In genomic region chr14:104680056-104680805, GRCh38 we compare ENCODE assay signal across 9 cellular contexts. TPM values are rescaled to one million over a fixed set of nuclear protein-coding genes. Genes with fewer than 3 reads are reported as not detected.
DNase-seq lines count a peak whose midpoint lies in the region; ATAC-seq, FAIRE-seq and TF ChIP-seq lines count a peak whose summit lies in the region.
"Had no signal": no experiment of that assay in that cellular context is flagged by ENCODE, and none has a peak within 500 bp of the region (broad histone marks: within the 10 kb centered on the region; RNA-seq: fewer than 3 reads in every experiment).

No MANE protein-coding gene starts in this region.

- POLR2A ChIA-PET in endothelial cell of umbilical vein (lab: Charles Lee): interaction anchor here (1.1 kb wide), 1 partner anchor 72 kb away, joined by 4 read pairs; the partner anchor contains the start of gene SIVA1
- POLR2A ChIA-PET in naive thymus-derived CD4-positive, alpha-beta T cell (lab: Charles Lee): interaction anchor here (3.7 kb wide), 1 partner anchor 11 kb away, joined by 21 read pairs; no protein-coding TSS in a partner anchor

- intact Hi-C loops in endothelial cell of umbilical vein (cut with micrococcal nuclease): no loop called here
- intact Hi-C loops in naive thymus-derived CD4-positive, alpha-beta T cell (cut with micrococcal nuclease): no loop called here

- no peak for FAIRE-seq in endothelial cell of umbilical vein (lab: Jason Lieb, UNC)

- TF ChIP-seq CTCF in endothelial cell of umbilical vein (IDR thresholded peaks at IDR 0.05; ENCODE audit: extremely low read depth in 1 of 2, insufficient read depth in 1 of 2, low read depth in 1 of 2, low read length in 2 of 2): no peak

- H3K9me1 ChIP-seq in endothelial cell of umbilical vein (replicated peaks; ENCODE audit: control insufficient read depth, extremely low read depth, insufficient read depth, low read length): no peaks in the 10 kb centered on the region

- H3K36me3 Mint-ChIP-seq in naive thymus-derived CD4-positive, alpha-beta T cell: peaks cover 0 to 2% (median 0%) of the 10 kb centered on the region in 5 donors

- H3K36me3 ChIP-seq in NT2/D1 (ENCODE audit: insufficient read depth, insufficient read length, low read length) (no peaks in the 10 kb centered on the region), endothelial cell of umbilical vein (ENCODE audit: control insufficient read depth in 2 of 2, extremely low read depth in 1 of 2, insufficient read depth in 2 of 2, low read length in 2 of 2) (no peaks in the 10 kb centered on the region)
- no peaks in the 10 kb centered on the region for H3K36me3 ChIP-seq in naive thymus-derived CD4-positive, alpha-beta T cell (ENCODE audit: control insufficient read depth in 2 of 3, insufficient read depth in 3 of 3, low read length in 3 of 3)

- dilution Hi-C loops in endothelial cell of umbilical vein (cut with MboI; ENCODE audit: extremely low pct_ligation_motif_present, low sequenced_read_pairs): no loop called here

- no peaks in the 10 kb centered on the region for H3K27me3 ChIP-seq in NT2/D1 (ENCODE audit: insufficient read depth, insufficient read length)
- H3K27me3 ChIP-seq in endothelial cell of umbilical vein (ENCODE audit: control insufficient read depth in 2 of 2, insufficient read depth in 2 of 2, low read length in 2 of 2): no peaks in the 10 kb centered on the region
- H3K27me3 ChIP-seq in naive thymus-derived CD4-positive, alpha-beta T cell (ENCODE audit: control insufficient read depth in 2 of 2, insufficient read depth in 2 of 2, low read length in 2 of 2): no peaks in the 10 kb centered on the region

- CTCF ChIA-PET in endothelial cell of umbilical vein (lab: Charles Lee): interaction anchor here (0.6 to 3.7 kb wide), 10 partner anchors 7 to 88 kb away, joined by 3 to 20 read pairs (median 6); partner anchors contain the start of gene INF2
- CTCF ChIA-PET in naive thymus-derived CD4-positive, alpha-beta T cell (lab: Charles Lee): no interaction called here

- ATAC-seq in naive thymus-derived CD4-positive, alpha-beta T cell: peak; percentile 27
- ATAC-seq in GM18868 (IDR thresholded peaks at IDR 0.05; ENCODE audit: unreplicated experiment) (no peak), GM21528 (IDR thresholded peaks at IDR 0.05; ENCODE audit: low FRiP score, unreplicated experiment) (no peak), HG03460 (IDR thresholded peaks at IDR 0.05; ENCODE audit: unreplicated experiment) (no peak)

- peak overlapping the region; percentile 95 for H3K9ac ChIP-seq in NT2/D1 (ENCODE audit: insufficient read length, low read depth)
- H3K9ac ChIP-seq in endothelial cell of umbilical vein (replicated peaks; ENCODE audit: extremely low read depth, insufficient read depth, low read length): peak overlapping the region; percentile 62

- no peaks in the 10 kb centered on the region for H3K9me3 Mint-ChIP-seq in naive thymus-derived CD4-positive, alpha-beta T cell

- H3K4me1 Mint-ChIP-seq in naive thymus-derived CD4-positive, alpha-beta T cell: peaks cover 0 to 36% (median 12%) of the 10 kb centered on the region in 7 donors

- H3K4me3 ChIP-seq in NT2/D1 (ENCODE audit: insufficient read length, low read depth) (no peak overlapping the region), endothelial cell of umbilical vein (replicated peaks in 1 of 3; ENCODE audit: insufficient read depth in 1 of 3, low read depth in 1 of 3, low read length in 3 of 3) (no peak overlapping the region)
- no peak overlapping the region for H3K4me3 ChIP-seq in naive thymus-derived CD4-positive, alpha-beta T cell (ENCODE audit: low read length)
- H3K4me3 ChIP-seq: GM12878 had no signal

- H3K4me3 Mint-ChIP-seq in naive thymus-derived CD4-positive, alpha-beta T cell: peak overlapping the region in 3 of 10 donors; percentile 30 to 67 (median 66)

- DNase-seq in Ammon's horn (ENCODE audit: low spot score) (peak; percentile 70), NT2/D1 (ENCODE audit: low read depth, low spot score) (no peak), endothelial cell of umbilical vein (ENCODE audit: low read depth, low spot score) (peak; percentile 67), NCI-H526 treated with DMSO at 0.1 percent for 48 hours (lab: John Stamatoyannopoulos, UW) (no peak)
- DNase-seq in naive thymus-derived CD4-positive, alpha-beta T cell: no peak

- H3K27ac Mint-ChIP-seq in naive thymus-derived CD4-positive, alpha-beta T cell: peak overlapping the region in 2 of 9 donors; percentile 52 to 70

- H4K20me1 ChIP-seq in endothelial cell of umbilical vein (replicated peaks; ENCODE audit: control insufficient read depth, extremely low read depth, insufficient read depth, low read length): no peaks in the 10 kb centered on the region

- peaks cover 0 to 5% (median 0%) of the 10 kb centered on the region in 5 donors for H3K27me3 Mint-ChIP-seq in naive thymus-derived CD4-positive, alpha-beta T cell

- no peak for TF ChIP-seq POLR2A in endothelial cell of umbilical vein (IDR thresholded peaks at IDR 0.05; ENCODE audit: low read depth, low read length)

- H3K9me3 ChIP-seq in NT2/D1 (ENCODE audit: insufficient read depth, low read length): no peaks in the 10 kb centered on the region
- H3K9me3 ChIP-seq in endothelial cell of umbilical vein (replicated peaks; ENCODE audit: control insufficient read depth, insufficient read depth, low read length): no peaks in the 10 kb centered on the region
- no peaks in the 10 kb centered on the region for H3K9me3 ChIP-seq in naive thymus-derived CD4-positive, alpha-beta T cell (ENCODE audit: control insufficient read depth in 2 of 3, low read length in 3 of 3)

- peaks cover 37% of the 10 kb centered on the region for H3K4me1 ChIP-seq in NT2/D1 (ENCODE audit: insufficient read depth, insufficient read length)
- H3K4me1 ChIP-seq in endothelial cell of umbilical vein (ENCODE audit: control insufficient read depth, extremely low read depth, insufficient read depth, low read length): peaks cover 40% of the 10 kb centered on the region
- H3K4me1 ChIP-seq in naive thymus-derived CD4-positive, alpha-beta T cell (ENCODE audit: control insufficient read depth in 2 of 2, insufficient read depth in 2 of 2, low read length in 2 of 2): peaks cover 6 to 7% of the 10 kb centered on the region in 2 donors

- H3K27ac ChIP-seq in endothelial cell of umbilical vein (ENCODE audit: insufficient read depth, low read depth, low read length): peak overlapping the region; percentile 93
- H3K27ac ChIP-seq in naive thymus-derived CD4-positive, alpha-beta T cell (ENCODE audit: low read depth, low read length): no peak overlapping the region

- no peaks in the 10 kb centered on the region for H3K79me2 ChIP-seq in endothelial cell of umbilical vein (ENCODE audit: control insufficient read depth, insufficient read depth, low read length)

- peak overlapping the region; percentile 31 for H3K4me2 ChIP-seq in endothelial cell of umbilical vein (ENCODE audit: insufficient read depth, low read length)

- H2AFZ ChIP-seq in endothelial cell of umbilical vein (ENCODE audit: low read depth, low read length): peak overlapping the region; percentile 72

- no TSS peak for BruUV-seq in endothelial cell of umbilical vein (replicated peaks; lab: Mats Ljungman, UMichigan)

TF ChIP-seq in endothelial cell of umbilical vein, 7 proteins besides CTCF, POLR2A, EP300 and RAD21:
- TF ChIP-seq POLR2AphosphoS5 (IDR thresholded peaks at IDR 0.05; ENCODE audit: insufficient read depth, low read depth, low read length) (peak; percentile 39), MYC (IDR thresholded peaks at IDR 0.05; ENCODE audit: low read depth, low read length) (no peak), FOS (IDR thresholded peaks at IDR 0.05; ENCODE audit: borderline replicate concordance, insufficient read depth, low read length) (peak; percentile 79)
TF ChIP-seq in endothelial cell of umbilical vein: peak in this region for 2.

RNA-seq across cellular contexts. Expression of gene INF2, which starts 9.2 kb away (rescaled TPM):
- total RNA-seq in endothelial cell of umbilical vein: 117 and 124 TPM in 2 replicates
- 55.3 and 83.9 TPM in 2 replicates for polyA plus RNA-seq in endothelial cell of umbilical vein
- 34.2 and 52.3 TPM in 2 replicates for polyA plus RNA-seq in endothelial cell of umbilical vein (2011; cell fraction: cytosol; rRNA removed)
- polyA plus RNA-seq in endothelial cell of umbilical vein (2011; cell fraction: nucleus; rRNA removed): 115 and 129 TPM in 2 replicates
- polyA plus RNA-seq in endothelial cell of umbilical vein (2012): 45.4 and 63.8 TPM in 2 replicates
- 36.4 and 48.2 TPM in 2 replicates for polyA minus RNA-seq in endothelial cell of umbilical vein
- 48.9 TPM for polyA minus RNA-seq in endothelial cell of umbilical vein (2011; cell fraction: cytosol; rRNA and poly(A)+ RNA removed)
- 36.9 and 55.9 TPM in 2 replicates for polyA minus RNA-seq in endothelial cell of umbilical vein (2011; cell fraction: nucleus; rRNA and poly(A)+ RNA removed)
- 100 to 1,000 TPM in 2 of 5 experiments, 10 to 100 TPM in 3; 65.0 to 140 (median 95.5) TPM for total RNA-seq in naive thymus-derived CD4-positive, alpha-beta T cell
- 10 to 100 TPM in 1 of 2 donors, 1 to 10 TPM in 1; 5.8 to 12.4 TPM for polyA plus RNA-seq in naive thymus-derived CD4-positive, alpha-beta T cell

RNA-seq across cellular contexts. Expression of gene ADSS1, which starts 43.8 kb away (rescaled TPM):
- 1.9 and 2.7 TPM in 2 replicates for total RNA-seq in endothelial cell of umbilical vein
- polyA plus RNA-seq in endothelial cell of umbilical vein: 1.3 and 1.9 TPM in 2 replicates
- polyA plus RNA-seq in endothelial cell of umbilical vein (2011; cell fraction: cytosol; rRNA removed): 1.5 and 1.6 TPM in 2 replicates
- 10.8 and 14.8 TPM in 2 replicates for polyA plus RNA-seq in endothelial cell of umbilical vein (2011; cell fraction: nucleus; rRNA removed)
- 1.2 and 2.1 TPM in 2 replicates for polyA plus RNA-seq in endothelial cell of umbilical vein (2012)
- 1.0 and 2.0 TPM in 2 replicates for polyA minus RNA-seq in endothelial cell of umbilical vein
- polyA minus RNA-seq in endothelial cell of umbilical vein (2011; cell fraction: cytosol; rRNA and poly(A)+ RNA removed): 6.2 TPM
- 3.2 and 4.7 TPM in 2 replicates for polyA minus RNA-seq in endothelial cell of umbilical vein (2011; cell fraction: nucleus; rRNA and poly(A)+ RNA removed)
- total RNA-seq in naive thymus-derived CD4-positive, alpha-beta T cell: 1 to 10 TPM in 4 of 5 experiments, under 1 TPM in 1; 0.73 to 4.8 (median 4.2) TPM
- polyA plus RNA-seq in naive thymus-derived CD4-positive, alpha-beta T cell: 1 to 10 TPM; 1.1 to 1.8 TPM

Comparison
In these comparisons a context has a peak if more than half of its experiments do, and no peak if none do; other contexts are left out.
1. DNase-seq: peak in Ammon's horn (single experiment) and endothelial cell of umbilical vein (single experiment); none in NT2/D1 (single experiment), naive thymus-derived CD4-positive, alpha-beta T cell (0 of 9) and NCI-H526 treated with DMSO at 0.1 percent for 48 hours (single experiment).